ENCODE assay signal across 21 cellular contexts in genomic region chr11:11374358-11375148, GRCh38. TPM values are rescaled to one million over a fixed set of nuclear protein-coding genes. Genes with fewer than 3 reads are reported as not detected.
A peak's percentile ranks its signal among the peaks of the same experiment; 100 is the strongest.
DNase-seq lines count a peak whose midpoint lies in the region; ATAC-seq and TF ChIP-seq lines count a peak whose summit lies in the region.
"Had no signal": no experiment of that assay in that cellular context is flagged by ENCODE, and none has a peak within 500 bp of the region (broad histone marks: within the 10 kb centered on the region; RNA-seq: fewer than 3 reads in every experiment).

No MANE protein-coding gene starts in this region.

- DNase-seq in renal cortical epithelial cell (ENCODE audit: low read depth) (peak; percentile 28), GM20000 (ENCODE audit: low spot score) (no peak), endothelial cell (ENCODE audit: low spot score) (no peak)
- no peak for DNase-seq in stimulated activated CD4-positive, alpha-beta T cell treated with anti-CD3 and anti-CD28 coated beads, Interleukin-2, amount 100 ng/mL, for 24 hours
- DNase-seq: activated CD4-positive, CD25-positive, alpha-beta regulatory T cell treated with anti-CD3 and anti-CD28 coated beads, Interleukin-2, amount 50 U/mL, for 72 hours; activated CD8-positive, alpha-beta T cell treated with anti-CD3 and anti-CD28 coated beads for 36 hours; activated T-cell treated with anti-CD3 and anti-CD28 coated beads, Interleukin-2, amount 50 U/mL, for 24 hours; amniotic stem cell; NCI-H2107; NK-92 treated with Interleukin-12 subunit alpha and Interleukin-12 subunit beta, amount 100 ng/mL, for 24 hours; nucleus accumbens; SJCRH30; stimulated activated CD4-positive, alpha-beta T cell treated with anti-CD3 and anti-CD28 coated beads, Interleukin-4, amount 100 ng/mL, for 4 hours; T-cell; tibial artery had no signal

- H3K4me1 Mint-ChIP-seq in endothelial cell (ENCODE audit: unreplicated experiment), result no peaks in the 10 kb centered on the region
- H3K4me1 Mint-ChIP-seq: memory B cell, T-cell had no signal

- H3K27ac Mint-ChIP-seq in endothelial cell (ENCODE audit: unreplicated experiment), result no peak overlapping the region
- H3K27ac Mint-ChIP-seq: activated CD8-positive, alpha-beta T cell treated with anti-CD3 and anti-CD28 coated beads for 36 hours; activated T-cell treated with anti-CD3 and anti-CD28 coated beads, Interleukin-2, amount 50 U/mL, for 24 hours; memory B cell; stimulated activated naive CD8-positive, alpha-beta T cell treated with anti-CD3 and anti-CD28 coated beads, Interleukin-15, Interleukin-2, amounts not matched to agents 100 ng/mL and 50 ng/mL, for 24 hours; T-cell had no signal

- TF ChIP-seq CTCF in GM20000 (IDR thresholded peaks at IDR 0.05; ENCODE audit: extremely low read depth, missing control alignments), result no peak
- no peak for TF ChIP-seq CTCF in endothelial cell (IDR thresholded peaks at IDR 0.05; ENCODE audit: unreplicated experiment)

- no peaks in the 10 kb centered on the region for H3K9me3 Mint-ChIP-seq in endothelial cell (ENCODE audit: unreplicated experiment)
- H3K9me3 Mint-ChIP-seq: activated CD8-positive, alpha-beta T cell treated with anti-CD3 and anti-CD28 coated beads for 36 hours; activated T-cell treated with anti-CD3 and anti-CD28 coated beads, Interleukin-2, amount 50 U/mL, for 24 hours; memory B cell; stimulated activated naive CD8-positive, alpha-beta T cell treated with anti-CD3 and anti-CD28 coated beads, Interleukin-15, Interleukin-2, amounts not matched to agents 100 ng/mL and 50 ng/mL, for 24 hours; T-cell had no signal

- peaks cover 78% of the 10 kb centered on the region for H3K36me3 Mint-ChIP-seq in endothelial cell (ENCODE audit: low read depth, unreplicated experiment)
- H3K36me3 Mint-ChIP-seq: memory B cell, T-cell had no signal

- peaks cover 14% of the 10 kb centered on the region for H3K27me3 Mint-ChIP-seq in endothelial cell (ENCODE audit: unreplicated experiment)
- H3K27me3 Mint-ChIP-seq: activated CD8-positive, alpha-beta T cell treated with anti-CD3 and anti-CD28 coated beads for 36 hours had no signal

- ATAC-seq in GM19438 (IDR thresholded peaks at IDR 0.05; ENCODE audit: low read depth, unreplicated experiment) (peak; percentile 74), HG02759 (IDR thresholded peaks at IDR 0.05; ENCODE audit: unreplicated experiment) (peak; percentile 65), HG03571 (IDR thresholded peaks at IDR 0.05; ENCODE audit: unreplicated experiment) (peak; percentile 60)
- ATAC-seq: activated CD8-positive, alpha-beta T cell treated with anti-CD3 and anti-CD28 coated beads for 36 hours; Panc1; T-cell had no signal

- H3K4me3 Mint-ChIP-seq in endothelial cell (ENCODE audit: unreplicated experiment), result no peak overlapping the region
- H3K4me3 Mint-ChIP-seq: activated CD8-positive, alpha-beta T cell treated with anti-CD3 and anti-CD28 coated beads for 36 hours; activated T-cell treated with anti-CD3 and anti-CD28 coated beads, Interleukin-2, amount 50 U/mL, for 24 hours; memory B cell; stimulated activated naive CD8-positive, alpha-beta T cell treated with anti-CD3 and anti-CD28 coated beads, Interleukin-15, Interleukin-2, amounts not matched to agents 100 ng/mL and 50 ng/mL, for 24 hours; T-cell had no signal

RNA-seq across cellular contexts. Expression of gene CSNK2A3, which starts 21.5 kb away (rescaled TPM):
- total RNA-seq in renal cortical epithelial cell (2.4 and 3.1 TPM in 2 replicates), endothelial cell (ENCODE audit: unreplicated experiment) (4.3 TPM)
